Comparison of ENCODE assay signal across 31 cellular contexts in the genomic region with DNA sequence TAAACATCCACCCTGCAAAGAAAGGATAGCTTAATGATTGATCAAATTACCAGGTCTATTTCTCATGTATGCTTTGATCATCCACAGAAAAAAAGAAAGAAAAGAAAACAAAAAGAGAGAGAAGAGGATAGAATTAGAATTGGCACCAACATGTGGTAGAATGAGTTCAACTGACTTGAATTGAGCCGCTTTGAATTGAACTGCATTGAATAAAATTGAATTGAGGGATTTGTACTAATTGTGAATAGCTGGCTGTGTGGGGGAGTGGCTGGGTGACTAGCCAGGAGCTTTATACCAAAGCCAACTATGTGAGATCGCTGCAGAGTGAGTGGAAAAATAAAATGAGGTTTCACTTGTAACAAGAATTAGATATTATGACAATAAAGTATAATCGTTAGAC.
"Had no signal": no experiment of that assay in that cellular context is flagged by ENCODE, and none has a peak within 500 bp of the region (broad histone marks: within the 10 kb centered on the region; RNA-seq: fewer than 3 reads in every experiment).

No MANE protein-coding gene starts in this region.

- FAIRE-seq: astrocyte, TTC549 had no signal

- H3K9ac ChIP-seq: parathyroid adenoma had no signal

- H2AFZ ChIP-seq: parathyroid adenoma had no signal

- H3K27me3 Mint-ChIP-seq: activated CD4-positive, alpha-beta memory T cell treated with anti-CD3 and anti-CD28 coated beads for 36 hours; activated CD4-positive, alpha-beta T cell treated with anti-CD3 and anti-CD28 coated beads, Interleukin-2, amount 10 ng/mL, durations not matched to agents 24 days and 14 days; activated naive CD8-positive, alpha-beta T cell treated with anti-CD3 and anti-CD28 coated beads, Interleukin-2, amount 10 ng/mL, durations not matched to agents 7 days and 5 days; memory B cell had no signal

- H3K27ac Mint-ChIP-seq: activated CD4-positive, alpha-beta memory T cell treated with anti-CD3 and anti-CD28 coated beads for 36 hours; activated CD4-positive, alpha-beta T cell treated with anti-CD3 and anti-CD28 coated beads, Interleukin-2, amount 10 ng/mL, durations not matched to agents 24 days and 14 days; activated naive CD4-positive, alpha-beta T cell treated with anti-CD3 and anti-CD28 coated beads for 36 hours; activated naive CD8-positive, alpha-beta T cell treated with anti-CD3 and anti-CD28 coated beads, Interleukin-2, amount 10 ng/mL, durations not matched to agents 7 days and 5 days; activated T-helper 1 cell treated with anti-CD3 and anti-CD28 coated beads, Interleukin-12 subunit alpha, Interleukin-12 subunit beta, Interleukin-2, Interleukin-4 antibody, amounts not matched to agents 30 ng/mL and 10 ng/mL and 1 ng/mL, durations not matched to agents 14 hours and 24 hours and 36 hours; endodermal cell; memory B cell; natural killer cell; T-helper 1 cell treated with Interleukin-12 subunit alpha and Interleukin-12 subunit beta and Interleukin-4 antibody, amounts not matched to agents 30 μg/mL and 1 μg/mL, for 36 hours had no signal

- H3K79me2 ChIP-seq: parathyroid adenoma had no signal

- H3K27ac ChIP-seq: breast epithelium, epithelial cell of prostate, esophagus squamous epithelium, parathyroid adenoma, spleen, transverse colon, WERI-Rb-1 had no signal

- H3K4me3 ChIP-seq: esophagus squamous epithelium, spleen, transverse colon had no signal

- H3K9me3 ChIP-seq: esophagus squamous epithelium, transverse colon had no signal

- H3K4me1 ChIP-seq: breast epithelium, parathyroid adenoma, spleen, transverse colon had no signal

- H3K27me3 ChIP-seq: breast epithelium, esophagus squamous epithelium, spleen, transverse colon had no signal

- H3K4me1 Mint-ChIP-seq: activated CD4-positive, alpha-beta T cell treated with anti-CD3 and anti-CD28 coated beads, Interleukin-2, amount 10 ng/mL, durations not matched to agents 24 days and 14 days; activated naive CD8-positive, alpha-beta T cell treated with anti-CD3 and anti-CD28 coated beads, Interleukin-2, amount 10 ng/mL, durations not matched to agents 7 days and 5 days; endodermal cell; memory B cell; natural killer cell had no signal

- H3K36me3 ChIP-seq: breast epithelium, esophagus squamous epithelium, spleen, transverse colon, WERI-Rb-1 had no signal

- DNase-seq: activated CD4-positive, alpha-beta memory T cell treated with anti-CD3 and anti-CD28 coated beads for 36 hours; activated CD4-positive, alpha-beta T cell treated with anti-CD3 and anti-CD28 coated beads, Interleukin-2, amount 10 ng/mL, durations not matched to agents 24 days and 14 days; activated CD8-positive, alpha-beta memory T cell treated with anti-CD3 and anti-CD28 coated beads, Interleukin-2, amount 50 U/mL, for 4 hours; activated effector memory CD4-positive, alpha-beta T cell treated with anti-CD3 and anti-CD28 coated beads, Interleukin-2, amount 50 U/mL, for 16 hours; activated naive CD4-positive, alpha-beta T cell treated with anti-CD3 and anti-CD28 coated beads for 36 hours; activated naive CD8-positive, alpha-beta T cell treated with anti-CD3 and anti-CD28 coated beads, Interleukin-2, amount 10 ng/mL, durations not matched to agents 7 days and 5 days; activated T-cell treated with anti-CD3 and anti-CD28 coated beads, Interleukin-2, amount 50 U/mL, for 1 hour; amniotic stem cell; central memory CD4-positive, alpha-beta T cell; endodermal cell; esophagus squamous epithelium; foreskin melanocyte; islet precursor cell; left colon; natural killer cell; right cardiac atrium; spleen; stimulated activated naive CD4-positive, alpha-beta T cell; SW 1271; T-helper 9 cell; transverse colon; WERI-Rb-1 had no signal

- H3K36me3 Mint-ChIP-seq: activated CD4-positive, alpha-beta memory T cell treated with anti-CD3 and anti-CD28 coated beads for 36 hours; activated naive CD8-positive, alpha-beta T cell treated with anti-CD3 and anti-CD28 coated beads, Interleukin-2, amount 10 ng/mL, durations not matched to agents 7 days and 5 days; memory B cell; natural killer cell had no signal

- H3K4me3 Mint-ChIP-seq: activated CD4-positive, alpha-beta memory T cell treated with anti-CD3 and anti-CD28 coated beads for 36 hours; activated CD4-positive, alpha-beta T cell treated with anti-CD3 and anti-CD28 coated beads, Interleukin-2, amount 10 ng/mL, durations not matched to agents 24 days and 14 days; activated naive CD4-positive, alpha-beta T cell treated with anti-CD3 and anti-CD28 coated beads for 36 hours; activated naive CD8-positive, alpha-beta T cell treated with anti-CD3 and anti-CD28 coated beads, Interleukin-2, amount 10 ng/mL, durations not matched to agents 7 days and 5 days; activated T-helper 1 cell treated with anti-CD3 and anti-CD28 coated beads, Interleukin-12 subunit alpha, Interleukin-12 subunit beta, Interleukin-2, Interleukin-4 antibody, amounts not matched to agents 30 ng/mL and 10 ng/mL and 1 ng/mL, durations not matched to agents 14 hours and 24 hours and 36 hours; endodermal cell; memory B cell; natural killer cell; T-helper 1 cell treated with Interleukin-12 subunit alpha and Interleukin-12 subunit beta and Interleukin-4 antibody, amounts not matched to agents 30 μg/mL and 1 μg/mL, for 36 hours had no signal

- H3K9me3 Mint-ChIP-seq: activated T-helper 1 cell treated with anti-CD3 and anti-CD28 coated beads, Interleukin-12 subunit alpha, Interleukin-12 subunit beta, Interleukin-2, Interleukin-4 antibody, amounts not matched to agents 30 ng/mL and 10 ng/mL and 1 ng/mL, durations not matched to agents 14 hours and 24 hours and 36 hours had no signal

- ATAC-seq: activated CD4-positive, CD25-positive, alpha-beta regulatory T cell treated with anti-CD3 and anti-CD28 coated beads, Interleukin-2, amount 50 U/mL, for 24 hours; left colon; natural killer cell; right cardiac atrium had no signal
